Comparison of ENCODE assay signal across 24 cellular contexts in genomic region chr3:191435981-191436380, GRCh38. TPM values are rescaled to one million over a fixed set of nuclear protein-coding genes. Genes with fewer than 3 reads are reported as not detected.
"Had no signal": no experiment of that assay in that cellular context is flagged by ENCODE, and none has a peak within 500 bp of the region (broad histone marks: within the 10 kb centered on the region; RNA-seq: fewer than 3 reads in every experiment).

No MANE protein-coding gene starts in this region.

- H3K4me1 ChIP-seq: breast epithelium had no signal

- ATAC-seq: activated CD8-positive, alpha-beta memory T cell treated with anti-CD3 and anti-CD28 coated beads, Interleukin-2, amount 10 ng/mL, durations not matched to agents 7 days and 5 days; T-helper 17 cell had no signal

- H2AFZ ChIP-seq: PC-9 had no signal

- DNase-seq: activated B cell treated with CpG ODN at 0.5 μM for 24 hours; activated CD4-positive, alpha-beta T cell treated with anti-CD3 and anti-CD28 coated beads for 1 hour; activated CD4-positive, alpha-beta T cell treated with anti-CD3 and anti-CD28 coated beads, Interleukin-2, amount 10 ng/mL, durations not matched to agents 24 days and 14 days; activated CD4-positive, alpha-beta T cell treated with anti-CD3 and anti-CD28 coated beads, Interleukin-2, amount 50 U/mL, for 48 hours; activated CD8-positive, alpha-beta memory T cell treated with anti-CD3 and anti-CD28 coated beads, Interleukin-2, amount 10 ng/mL, durations not matched to agents 7 days and 5 days; activated effector memory CD4-positive, alpha-beta T cell treated with Interleukin-2 at 50 U/mL for 16 hours; activated naive CD4-positive, alpha-beta T cell; activated T-cell treated with anti-CD3 and anti-CD28 coated beads, Interleukin-2, amount 50 U/mL, for 24 hours; aorta; central memory CD4-positive, alpha-beta T cell; NCI-H1105 treated with DMSO at 0.1 percent for 48 hours; NCI-H1436 treated with DMSO at 0.1 percent for 48 hours; NCI-H187; NCI-H2081; NCI-H510A treated with DMSO at 0.1 percent for 48 hours; PC-9; SIG-M5; T-helper 17 cell; T-helper 9 cell had no signal

- H3K9me3 ChIP-seq: breast epithelium had no signal

- H3K27ac ChIP-seq: breast epithelium, coronary artery, PC-9 had no signal

- FAIRE-seq: TTC549 had no signal

- H3K4me2 ChIP-seq: PC-9 had no signal

- H3K4me3 ChIP-seq: breast epithelium, coronary artery, PC-9 had no signal

- H3K27me3 ChIP-seq: breast epithelium had no signal

- H3K36me3 ChIP-seq: breast epithelium had no signal

RNA-seq across cellular contexts. Expression of gene PYDC2, which starts 25.0 kb away (rescaled TPM):
- total RNA-seq: activated B cell treated with CpG ODN at 0.5 μM for 24 hours; activated CD4-positive, alpha-beta T cell treated with anti-CD3 and anti-CD28 coated beads, Interleukin-2, amount 10 ng/mL, durations not matched to agents 24 days and 14 days; activated CD8-positive, alpha-beta memory T cell treated with anti-CD3 and anti-CD28 coated beads, Interleukin-2, amount 10 ng/mL, durations not matched to agents 7 days and 5 days; activated T-helper 1 cell treated with anti-CD3 and anti-CD28 coated beads, Interleukin-12 subunit alpha, Interleukin-12 subunit beta, Interleukin-2, Interleukin-4 antibody, amounts not matched to agents 30 ng/mL and 10 ng/mL and 1 ng/mL, durations not matched to agents 14 hours and 24 hours and 36 hours; aorta; breast epithelium; chondrocyte; PC-9; T-helper 17 cell had no signal
- polyA plus RNA-seq: aorta had no signal
